Comparison of ENCODE assay signal across 8 cellular contexts in genomic region chr3:49411968-49412631, GRCh38. TPM values are rescaled to one million over a fixed set of nuclear protein-coding genes. Genes with fewer than 3 reads are reported as not detected.
DNase-seq lines count a peak whose midpoint lies in the region; TF ChIP-seq lines count a peak whose summit lies in the region.

Gene RHOA, minus strand, starts transcription at chr3:49411976. Its CDS starts 36,387 bp downstream, at chr3:49375589.
Gene TCTA, plus strand, starts transcription at chr3:49412423. Its CDS starts 4 bp downstream, at chr3:49412427.

- no peak within 1 kb of the TSS for H2AK5ac ChIP-seq in H9 (ENCODE audit: insufficient read length, low read length)

- H3K9ac ChIP-seq in H9 (ENCODE audit: extremely low read depth, insufficient read length, low read length), result peak within 1 kb of the TSS; percentile 95

- H2BK120ac ChIP-seq in H9 (ENCODE audit: low read depth, low read length, poor library complexity, severe bottlenecking), result no peak within 1 kb of the TSS

- TF ChIP-seq CTCF in H9 (conservative IDR thresholded peaks at IDR 0.05) (no peak), fibroblast of the aortic adventitia (IDR thresholded peaks at IDR 0.05; ENCODE audit: insufficient read depth, low read length) (no peak), nephron (IDR thresholded peaks at IDR 0.05; ENCODE audit: unreplicated experiment in 3 of 3) (no peak)

- H3K4me3 Mint-ChIP-seq in H9 (peak within 1 kb of the TSS; percentile 93 to 94), nephron (peak within 1 kb of the TSS; percentile 92 to 99 (median 97))
- H3K4me3 Mint-ChIP-seq in stimulated activated naive CD8-positive, alpha-beta T cell treated with anti-CD3 and anti-CD28 coated beads, Interleukin-15, Interleukin-2, amounts not matched to agents 100 ng/mL and 50 ng/mL, for 24 hours, result peak within 1 kb of the TSS; percentile 96

- H3K27me3 Mint-ChIP-seq in H9 (ENCODE audit: low read depth) (no peaks in the 10 kb centered on the region), nephron (ENCODE audit: low read depth) (no peaks in the 10 kb centered on the region)
- H3K27me3 Mint-ChIP-seq in stimulated activated naive CD8-positive, alpha-beta T cell treated with anti-CD3 and anti-CD28 coated beads, Interleukin-15, Interleukin-2, amounts not matched to agents 100 ng/mL and 50 ng/mL, for 24 hours, result no peaks in the 10 kb centered on the region

- no peak within 1 kb of the TSS for H3T11ph ChIP-seq in H9 (ENCODE audit: low read length)

- H3K27ac Mint-ChIP-seq in H9, result peak within 1 kb of the TSS; percentile 97
- H3K27ac Mint-ChIP-seq in nephron, result peak within 1 kb of the TSS; percentile 65 to 98 (median 95)
- peak within 1 kb of the TSS; percentile 96 for H3K27ac Mint-ChIP-seq in stimulated activated naive CD8-positive, alpha-beta T cell treated with anti-CD3 and anti-CD28 coated beads, Interleukin-15, Interleukin-2, amounts not matched to agents 100 ng/mL and 50 ng/mL, for 24 hours

- H2AFZ ChIP-seq in H9 (ENCODE audit: low read length), result no peak within 1 kb of the TSS

- H4K91ac ChIP-seq in H9 (ENCODE audit: insufficient read length, low read depth, low read length), result no peak within 1 kb of the TSS

- WGBS in H9 (ENCODE audit: extremely low coverage, insufficient read length, low lambda C conversion rate), result no CpG with 5 or more reads among the region's 62 CpGs

- H3K4me3 ChIP-seq in MG63 (peak within 1 kb of the TSS; percentile 81), fibroblast of the aortic adventitia (ENCODE audit: low read depth, low read length) (peak within 1 kb of the TSS; percentile 95)

- H2BK5ac ChIP-seq in H9 (ENCODE audit: insufficient read length, low read length), result no peak within 1 kb of the TSS

- no peak within 1 kb of the TSS for H3K56ac ChIP-seq in H9 (ENCODE audit: insufficient read length, low read depth, low read length)

- no peak within 1 kb of the TSS for H4K5ac ChIP-seq in H9 (ENCODE audit: insufficient read length, low read depth, low read length)

- H2BK20ac ChIP-seq in H9 (ENCODE audit: low read depth, low read length, poor library complexity, severe bottlenecking), result no peak within 1 kb of the TSS

- no peak within 1 kb of the TSS for H3K4ac ChIP-seq in H9 (ENCODE audit: low read depth, low read length)

- H3K4me1 ChIP-seq in H9 (ENCODE audit: insufficient read depth, low read length), result no peaks in the 10 kb centered on the region

- H3K14ac ChIP-seq in H9 (ENCODE audit: insufficient read depth, low read length), result peak within 1 kb of the TSS; percentile 98

- no peak within 1 kb of the TSS for H2BK12ac ChIP-seq in H9 (ENCODE audit: insufficient read length, low read depth, low read length)

- no peak within 1 kb of the TSS for H4K8ac ChIP-seq in H9 (replicated peaks; ENCODE audit: insufficient read length, low read depth, low read length)

- H3K18ac ChIP-seq in H9 (ENCODE audit: insufficient read length, low read depth, low read length), result peak within 1 kb of the TSS; percentile 94

- no peaks in the 10 kb centered on the region for H3K9me3 ChIP-seq in H9 (ENCODE audit: control insufficient read depth, low read depth, low read length)
- no peaks in the 10 kb centered on the region for H3K9me3 ChIP-seq in MG63

- H3K4me1 Mint-ChIP-seq in H9 (peaks cover 27 to 36% of the 10 kb centered on the region in 2 experiments), nephron (peaks cover 52% of the 10 kb centered on the region)
- H3K4me1 Mint-ChIP-seq in stimulated activated naive CD8-positive, alpha-beta T cell treated with anti-CD3 and anti-CD28 coated beads, Interleukin-15, Interleukin-2, amounts not matched to agents 100 ng/mL and 50 ng/mL, for 24 hours (ENCODE audit: low read depth), result peaks cover 72% of the 10 kb centered on the region

- DNase-seq in ELR (ENCODE audit: low read depth), result peak; percentile 100
- DNase-seq in H9, result peak; percentile 98
- DNase-seq in MG63, result peak; percentile 98
- peak; percentile 99 for DNase-seq in SHP77 treated with DMSO at 0.1 percent for 48 hours (lab: John Stamatoyannopoulos, UW)
- DNase-seq in activated effector memory CD4-positive, alpha-beta T cell treated with anti-CD3 and anti-CD28 coated beads, Interleukin-2, amount 50 U/mL, for 16 hours, result peak; percentile 99
- DNase-seq in fibroblast of the aortic adventitia (ENCODE audit: low read depth), result peak; percentile 100

- H3K9me3 Mint-ChIP-seq in H9, result no peaks in the 10 kb centered on the region; a peak in 1 of 5 replicates
- no peaks in the 10 kb centered on the region for H3K9me3 Mint-ChIP-seq in nephron
- no peaks in the 10 kb centered on the region for H3K9me3 Mint-ChIP-seq in stimulated activated naive CD8-positive, alpha-beta T cell treated with anti-CD3 and anti-CD28 coated beads, Interleukin-15, Interleukin-2, amounts not matched to agents 100 ng/mL and 50 ng/mL, for 24 hours

- H3K36me3 Mint-ChIP-seq in H9 (ENCODE audit: insufficient read depth in 1 of 3, low read depth in 3 of 3) (peaks cover 4 to 25% (median 14%) of the 10 kb centered on the region in 3 experiments; a peak in 5 of 7 replicates), nephron (ENCODE audit: low read depth) (peaks cover 10% of the 10 kb centered on the region)
- H3K36me3 Mint-ChIP-seq in stimulated activated naive CD8-positive, alpha-beta T cell treated with anti-CD3 and anti-CD28 coated beads, Interleukin-15, Interleukin-2, amounts not matched to agents 100 ng/mL and 50 ng/mL, for 24 hours (ENCODE audit: low read depth), result peaks cover 41% of the 10 kb centered on the region

- no peak within 1 kb of the TSS for H3K27ac ChIP-seq in H9 (ENCODE audit: insufficient read length, low read depth, low read length)

- H4K20me1 ChIP-seq in H9 (ENCODE audit: control insufficient read depth, insufficient read depth, insufficient read length), result no peaks in the 10 kb centered on the region

- peaks cover 37% of the 10 kb centered on the region; the same call in 1 of the 2 replicates for H3K79me2 ChIP-seq in H9 (ENCODE audit: insufficient read depth, low read length)

- H3K23me2 ChIP-seq in H9 (ENCODE audit: insufficient read length, low read depth, low read length, poor library complexity, severe bottlenecking), result peaks cover 4% of the 10 kb centered on the region

- no peaks in the 10 kb centered on the region for H3K27me3 ChIP-seq in H9 (ENCODE audit: insufficient read depth, low read length)
- H3K27me3 ChIP-seq in MG63, result no peaks in the 10 kb centered on the region

- H3K36me3 ChIP-seq in MG63, result peaks cover 16% of the 10 kb centered on the region

- H3K79me1 ChIP-seq in H9 (ENCODE audit: insufficient read depth, low read depth, low read length, poor library complexity, severe bottlenecking), result no peaks in the 10 kb centered on the region

- H2BK15ac ChIP-seq in H9 (ENCODE audit: low read depth, low read length), result no peak within 1 kb of the TSS

- H3K4me2 ChIP-seq in H9 (ENCODE audit: insufficient read depth, insufficient read length, low read length), result peak within 1 kb of the TSS; percentile 84

- H3K23ac ChIP-seq in H9 (ENCODE audit: insufficient read length, low read depth, low read length), result no peak within 1 kb of the TSS

RNA-seq across cellular contexts. Expression of gene RHOA, which starts in this region (rescaled TPM):
- total RNA-seq in H9 (2021) (403 and 409 TPM in 2 replicates), fibroblast of the aortic adventitia (ENCODE audit: low replicate concordance) (643 and 840 TPM in 2 replicates)
- total RNA-seq in MG63 (2014; rRNA removed; shearing (Covaris generic); ENCODE audit: low replicate concordance), result 495 and 617 TPM in 2 replicates

RNA-seq across cellular contexts. Expression of gene TCTA, which starts in this region (rescaled TPM):
- total RNA-seq in H9 (2021) (11.2 and 12.2 TPM in 2 replicates), fibroblast of the aortic adventitia (ENCODE audit: low replicate concordance) (22.7 and 27.8 TPM in 2 replicates)
- 22.3 and 22.6 TPM in 2 replicates for total RNA-seq in MG63 (2014; rRNA removed; shearing (Covaris generic); ENCODE audit: low replicate concordance)
